Comparison of ENCODE assay signal across 14 cellular contexts in genomic region chrX:13220916-13221315, GRCh38.
DNase-seq lines count a peak whose midpoint lies in the region; ATAC-seq and TF ChIP-seq lines count a peak whose summit lies in the region.
"Had no signal": no experiment of that assay in that cellular context is flagged by ENCODE, and none has a peak within 500 bp of the region (broad histone marks: within the 10 kb centered on the region; RNA-seq: fewer than 3 reads in every experiment).

No MANE protein-coding gene starts in this region.

- H3K27ac ChIP-seq in ACC112 (ENCODE audit: low read depth, low read length) = no peak overlapping the region; the same call in 1 of the 2 replicates
- no peak overlapping the region for H3K27ac ChIP-seq in ovary
- H3K27ac ChIP-seq: upper lobe of right lung had no signal

- DNase-seq in HAP-1 (ENCODE audit: low spot score in 2 of 2) (peak; percentile 27 to 50), amniotic epithelial cell (ENCODE audit: low read depth) (peak; percentile 93), kidney epithelial cell (ENCODE audit: low read depth) (peak; percentile 74), ovary (no peak), activated gamma-delta T cell (lab: John Stamatoyannopoulos, UW) (no peak)
- no peak for DNase-seq in natural killer cell treated with Interleukin-12 subunit alpha and Interleukin-12 subunit beta and Interleukin-15 and Interleukin-18, amount 100 ng/mL, for 72 hours (ENCODE audit: low spot score)
- DNase-seq: activated naive CD8-positive, alpha-beta T cell treated with anti-CD3 and anti-CD28 coated beads for 36 hours; naive thymus-derived CD4-positive, alpha-beta T cell; NCI-H69; stimulated activated CD4-positive, alpha-beta T cell treated with anti-CD3 and anti-CD28 coated beads, Interleukin-4, amount 100 ng/mL, for 24 hours; upper lobe of right lung had no signal

- H3K9me3 ChIP-seq in HAP-1 (no peaks in the 10 kb centered on the region), ovary (no peaks in the 10 kb centered on the region)
- H3K9me3 ChIP-seq: upper lobe of right lung had no signal

- no peak for TF ChIP-seq EP300 in ovary (IDR thresholded peaks at IDR 0.05)

- peaks cover 0 to 4% of the 10 kb centered on the region in 2 donors for H3K4me1 Mint-ChIP-seq in natural killer cell treated with Interleukin-12 subunit alpha and Interleukin-12 subunit beta and Interleukin-15 and Interleukin-18, amount 100 ng/mL, for 72 hours (ENCODE audit: low read depth in 2 of 2)
- H3K4me1 Mint-ChIP-seq: activated naive CD8-positive, alpha-beta T cell treated with anti-CD3 and anti-CD28 coated beads for 36 hours had no signal

- no peaks in the 10 kb centered on the region for H3K36me3 Mint-ChIP-seq in natural killer cell treated with Interleukin-12 subunit alpha and Interleukin-12 subunit beta and Interleukin-15 and Interleukin-18, amount 100 ng/mL, for 72 hours
- H3K36me3 Mint-ChIP-seq: activated naive CD8-positive, alpha-beta T cell treated with anti-CD3 and anti-CD28 coated beads for 36 hours; IgD-negative memory B cell had no signal

- H3K27ac Mint-ChIP-seq in natural killer cell treated with Interleukin-12 subunit alpha and Interleukin-12 subunit beta and Interleukin-15 and Interleukin-18, amount 100 ng/mL, for 72 hours = no peak overlapping the region
- H3K27ac Mint-ChIP-seq: activated naive CD8-positive, alpha-beta T cell treated with anti-CD3 and anti-CD28 coated beads for 36 hours had no signal

- no peaks in the 10 kb centered on the region for H3K36me3 ChIP-seq in ACC112 (ENCODE audit: insufficient read depth, low read length)
- H3K36me3 ChIP-seq in HAP-1 (replicated peaks) = no peaks in the 10 kb centered on the region
- H3K36me3 ChIP-seq in kidney epithelial cell (ENCODE audit: control insufficient read depth, insufficient read depth, low read length) = no peaks in the 10 kb centered on the region
- H3K36me3 ChIP-seq in ovary = no peaks in the 10 kb centered on the region
- H3K36me3 ChIP-seq: upper lobe of right lung had no signal

- in situ Hi-C loops in HAP-1 (cut with MboI; ENCODE audit: low sequenced_read_pairs) = no loop called here

- 18 to 28% (median 28%) methylated on average over 4 of the region's 4 CpGs for WGBS in ovary, 3 donors

- H2AFZ ChIP-seq in ACC112 (ENCODE audit: low read length, unreplicated experiment) = peak overlapping the region; percentile 69

- H3K4me1 ChIP-seq in ACC112 (ENCODE audit: control insufficient read depth, insufficient read depth, low read length, unreplicated experiment) (peaks cover 39% of the 10 kb centered on the region), HAP-1 (peaks cover 39% of the 10 kb centered on the region), ovary (ENCODE audit: insufficient read depth) (no peaks in the 10 kb centered on the region)
- H3K4me1 ChIP-seq: upper lobe of right lung had no signal

- no peak overlapping the region for H3K4me3 ChIP-seq in ACC112 (ENCODE audit: low read depth, low read length)
- no peak overlapping the region for H3K4me3 ChIP-seq in HAP-1
- no peak overlapping the region for H3K4me3 ChIP-seq in kidney epithelial cell (ENCODE audit: low read depth, low read length)
- H3K4me3 ChIP-seq in ovary = no peak overlapping the region
- H3K4me3 ChIP-seq: upper lobe of right lung had no signal

- ATAC-seq in natural killer cell treated with Interleukin-12 subunit alpha and Interleukin-12 subunit beta and Interleukin-15 and Interleukin-18, amount 100 ng/mL, for 72 hours = no peak
- ATAC-seq in HG02970 (IDR thresholded peaks at IDR 0.05; ENCODE audit: low FRiP score, unreplicated experiment) = no peak
- ATAC-seq: naive thymus-derived CD4-positive, alpha-beta T cell; upper lobe of right lung had no signal

- TF ChIP-seq CTCF in kidney epithelial cell (IDR thresholded peaks at IDR 0.05; ENCODE audit: insufficient read depth, low read length, poor library complexity, severe bottlenecking) (no peak), ovary (IDR thresholded peaks at IDR 0.05) (no peak)

- intact Hi-C loops in ovary (cut with DNase I) = no loop called here

- no peaks in the 10 kb centered on the region for H3K79me2 ChIP-seq in ACC112 (ENCODE audit: control insufficient read depth, insufficient read depth, low read length, unreplicated experiment)

- no peak overlapping the region for H3K4me3 Mint-ChIP-seq in natural killer cell treated with Interleukin-12 subunit alpha and Interleukin-12 subunit beta and Interleukin-15 and Interleukin-18, amount 100 ng/mL, for 72 hours
- H3K4me3 Mint-ChIP-seq: activated naive CD8-positive, alpha-beta T cell treated with anti-CD3 and anti-CD28 coated beads for 36 hours; naive thymus-derived CD4-positive, alpha-beta T cell had no signal

- peaks cover 10 to 28% of the 10 kb centered on the region in 2 donors for H3K27me3 Mint-ChIP-seq in natural killer cell treated with Interleukin-12 subunit alpha and Interleukin-12 subunit beta and Interleukin-15 and Interleukin-18, amount 100 ng/mL, for 72 hours
- H3K27me3 Mint-ChIP-seq: activated naive CD8-positive, alpha-beta T cell treated with anti-CD3 and anti-CD28 coated beads for 36 hours had no signal

- no peaks in the 10 kb centered on the region for H3K9me3 Mint-ChIP-seq in natural killer cell treated with Interleukin-12 subunit alpha and Interleukin-12 subunit beta and Interleukin-15 and Interleukin-18, amount 100 ng/mL, for 72 hours
- H3K9me3 Mint-ChIP-seq: activated naive CD8-positive, alpha-beta T cell treated with anti-CD3 and anti-CD28 coated beads for 36 hours had no signal

- H3K27me3 ChIP-seq in ACC112 (ENCODE audit: insufficient read depth, low read length) = no peaks in the 10 kb centered on the region
- H3K27me3 ChIP-seq in HAP-1 (ENCODE audit: low read depth) = no peaks in the 10 kb centered on the region
- no peaks in the 10 kb centered on the region for H3K27me3 ChIP-seq in kidney epithelial cell (ENCODE audit: control insufficient read depth, insufficient read depth, low read length)
- no peaks in the 10 kb centered on the region for H3K27me3 ChIP-seq in ovary
- H3K27me3 ChIP-seq: upper lobe of right lung had no signal

- no peak for TF ChIP-seq POLR2A in ovary (IDR thresholded peaks at IDR 0.05)

Comparison
In these comparisons a context has a peak if more than half of its experiments do, and no peak if none do; other contexts are left out.
1. DNase-seq: peak in HAP-1 (2 of 2), amniotic epithelial cell (single experiment) and kidney epithelial cell (single experiment); none in ovary (0 of 5), activated gamma-delta T cell (single experiment) and natural killer cell treated with Interleukin-12 subunit alpha and Interleukin-12 subunit beta and Interleukin-15 and Interleukin-18, amount 100 ng/mL, for 72 hours (single experiment).